ENCODE assay signal across 8 cellular contexts in genomic region chr6:10256113-10256690, GRCh38.
DNase-seq lines count a peak whose midpoint lies in the region; ATAC-seq and TF ChIP-seq lines count a peak whose summit lies in the region.
"Had no signal": no experiment of that assay in that cellular context is flagged by ENCODE, and none has a peak within 500 bp of the region (broad histone marks: within the 10 kb centered on the region; RNA-seq: fewer than 3 reads in every experiment).

No MANE protein-coding gene starts in this region.

- no peaks in the 10 kb centered on the region for H3K4me1 ChIP-seq in suprapubic skin

- 91% methylated on average over 3 of the region's 3 CpGs for WGBS in suprapubic skin

- no peak overlapping the region for H3K27ac Mint-ChIP-seq in nephron
- H3K27ac Mint-ChIP-seq in activated T-helper 17 cell treated with anti-CD3 and anti-CD28 coated beads, Interleukin-2, amount 50 U/mL, for 72 hours, result no peak overlapping the region
- H3K27ac Mint-ChIP-seq in activated T-cell treated with anti-CD3 and anti-CD28 coated beads, Interleukin-2, amount 50 U/mL, for 72 hours, result no peak overlapping the region

- H3K36me3 Mint-ChIP-seq in nephron (ENCODE audit: low read depth), result no peaks in the 10 kb centered on the region
- no peaks in the 10 kb centered on the region for H3K36me3 Mint-ChIP-seq in activated T-helper 17 cell treated with anti-CD3 and anti-CD28 coated beads, Interleukin-2, amount 50 U/mL, for 72 hours (ENCODE audit: low read depth)
- no peaks in the 10 kb centered on the region for H3K36me3 Mint-ChIP-seq in activated T-cell treated with anti-CD3 and anti-CD28 coated beads, Interleukin-2, amount 50 U/mL, for 72 hours (ENCODE audit: insufficient read depth in 2 of 2)

- peaks cover 4% of the 10 kb centered on the region for H3K4me1 Mint-ChIP-seq in nephron
- H3K4me1 Mint-ChIP-seq in activated T-helper 17 cell treated with anti-CD3 and anti-CD28 coated beads, Interleukin-2, amount 50 U/mL, for 72 hours, result no peaks in the 10 kb centered on the region
- no peaks in the 10 kb centered on the region for H3K4me1 Mint-ChIP-seq in activated T-cell treated with anti-CD3 and anti-CD28 coated beads, Interleukin-2, amount 50 U/mL, for 72 hours (ENCODE audit: low read depth)

- DNase-seq in astrocyte of the cerebellum (ENCODE audit: low read depth) (no peak), suprapubic skin (ENCODE audit: low spot score in 2 of 2) (no peak)
- DNase-seq in activated T-cell treated with anti-CD3 and anti-CD28 coated beads, Interleukin-2, amount 50 U/mL, for 72 hours, result no peak
- DNase-seq: stimulated activated CD4-positive, alpha-beta T cell treated with anti-CD3 and anti-CD28 coated beads, Interleukin-1b, Interleukin-23, amount 100 ng/mL, for 48 hours had no signal

- ATAC-seq in HG03175 (IDR thresholded peaks at IDR 0.05; ENCODE audit: unreplicated experiment), result peak; percentile 66
- no peak for ATAC-seq in activated T-helper 17 cell treated with anti-CD3 and anti-CD28 coated beads, Interleukin-2, amount 50 U/mL, for 72 hours (replicated peaks)
- no peak for ATAC-seq in activated T-cell treated with anti-CD3 and anti-CD28 coated beads, Interleukin-2, amount 50 U/mL, for 72 hours (replicated peaks in 1 of 2)

- H3K4me3 ChIP-seq in astrocyte of the cerebellum (ENCODE audit: low read depth, low read length), result no peak overlapping the region
- H3K4me3 ChIP-seq in suprapubic skin, result no peak overlapping the region

- H3K27ac ChIP-seq in suprapubic skin, result no peak overlapping the region

- TF ChIP-seq EP300 in suprapubic skin (IDR thresholded peaks at IDR 0.05), result no peak

- H3K9me3 Mint-ChIP-seq in nephron, result peaks cover 11% of the 10 kb centered on the region
- H3K9me3 Mint-ChIP-seq in activated T-helper 17 cell treated with anti-CD3 and anti-CD28 coated beads, Interleukin-2, amount 50 U/mL, for 72 hours, result peaks cover 3% of the 10 kb centered on the region
- H3K9me3 Mint-ChIP-seq in activated T-cell treated with anti-CD3 and anti-CD28 coated beads, Interleukin-2, amount 50 U/mL, for 72 hours, result peaks cover 0 to 3% of the 10 kb centered on the region in 2 donors

- H3K36me3 ChIP-seq in suprapubic skin, result no peaks in the 10 kb centered on the region

- no peak for TF ChIP-seq POLR2A in suprapubic skin (IDR thresholded peaks at IDR 0.05)

- H3K27me3 Mint-ChIP-seq in nephron (ENCODE audit: low read depth), result no peaks in the 10 kb centered on the region
- H3K27me3 Mint-ChIP-seq in activated T-helper 17 cell treated with anti-CD3 and anti-CD28 coated beads, Interleukin-2, amount 50 U/mL, for 72 hours, result peaks cover 10% of the 10 kb centered on the region
- H3K27me3 Mint-ChIP-seq in activated T-cell treated with anti-CD3 and anti-CD28 coated beads, Interleukin-2, amount 50 U/mL, for 72 hours (ENCODE audit: low read depth), result no peaks in the 10 kb centered on the region

- H3K27me3 ChIP-seq in suprapubic skin, result no peaks in the 10 kb centered on the region

- in situ Hi-C loops in astrocyte of the cerebellum (cut with HindIII; ENCODE audit: low sequenced_read_pairs), result no loop called here

- TF ChIP-seq CTCF in GM12874 (IDR thresholded peaks at IDR 0.05; ENCODE audit: insufficient read depth, low read depth, low read length), result peak; percentile 39; the same call in 1 of the 2 replicates
- TF ChIP-seq CTCF in astrocyte of the cerebellum (IDR thresholded peaks at IDR 0.05; ENCODE audit: low read depth, low read length, missing control alignments), result peak; percentile 48
- TF ChIP-seq CTCF in nephron (IDR thresholded peaks at IDR 0.05; ENCODE audit: unreplicated experiment in 3 of 3), result peak in 2 of 3 experiments; percentile 24 to 41
- no peak for TF ChIP-seq CTCF in suprapubic skin (IDR thresholded peaks at IDR 0.05)

- no peak overlapping the region for H3K4me3 Mint-ChIP-seq in nephron
- H3K4me3 Mint-ChIP-seq in activated T-helper 17 cell treated with anti-CD3 and anti-CD28 coated beads, Interleukin-2, amount 50 U/mL, for 72 hours, result no peak overlapping the region
- H3K4me3 Mint-ChIP-seq in activated T-cell treated with anti-CD3 and anti-CD28 coated beads, Interleukin-2, amount 50 U/mL, for 72 hours, result no peak overlapping the region

- H3K9me3 ChIP-seq in suprapubic skin, result no peaks in the 10 kb centered on the region

Comparison
In these comparisons a context has a peak if more than half of its experiments do, and no peak if none do; other contexts are left out.
1. CTCF ChIP-seq: peak in GM12874 (single experiment), astrocyte of the cerebellum (single experiment) and nephron (2 of 3); none in suprapubic skin (0 of 2).